9 cellular contexts compared by ENCODE assay signal in genomic region chr17:17972952-17973254, GRCh38. TPM values are rescaled to one million over a fixed set of nuclear protein-coding genes. Genes with fewer than 3 reads are reported as not detected.
A peak's percentile ranks its signal among the peaks of the same experiment; 100 is the strongest.
DNase-seq lines count a peak whose midpoint lies in the region; ATAC-seq and TF ChIP-seq lines count a peak whose summit lies in the region.
"Had no signal": no experiment of that assay in that cellular context is flagged by ENCODE, and none has a peak within 500 bp of the region (broad histone marks: within the 10 kb centered on the region; RNA-seq: fewer than 3 reads in every experiment).

No MANE protein-coding gene starts in this region.

- H3F3A ChIP-seq in GM23248 (ENCODE audit: insufficient read depth) (no peaks in the 10 kb centered on the region), smooth muscle cell (ENCODE audit: low read depth) (no peaks in the 10 kb centered on the region)

- H4K20me1 ChIP-seq in GM23248 (ENCODE audit: insufficient read depth) (no peaks in the 10 kb centered on the region), hepatocyte (ENCODE audit: insufficient read depth, poor library complexity, severe bottlenecking) (no peaks in the 10 kb centered on the region), smooth muscle cell (ENCODE audit: low read depth) (peaks cover 33% of the 10 kb centered on the region)

- 5 to 9% methylated on average over 13 of the region's 13 CpGs for WGBS in GM23248 (ENCODE audit: low coverage in 1 of 2, low lambda C conversion rate in 2 of 2, missing lambda C conversion rate in 2 of 2), 2 experiments
- 8% methylated on average over 13 of the region's 13 CpGs for WGBS in hepatocyte (ENCODE audit: low lambda C conversion rate, missing lambda C conversion rate)
- WGBS in smooth muscle cell (ENCODE audit: low lambda C conversion rate): 8% methylated on average over 13 of the region's 13 CpGs

- H3K4me1 ChIP-seq in GM23248 (ENCODE audit: insufficient read depth) (peaks cover 10% of the 10 kb centered on the region), hepatocyte (ENCODE audit: insufficient read depth) (peaks cover 14% of the 10 kb centered on the region), smooth muscle cell (ENCODE audit: low read depth) (peaks cover 11% of the 10 kb centered on the region)

- no peak overlapping the region; the same call in 1 of the 2 replicates for H3K27ac Mint-ChIP-seq in WTC11

- peak overlapping the region; percentile 86 for H3K4me3 ChIP-seq in GM23248
- peak overlapping the region; percentile 18 for H3K4me3 ChIP-seq in hepatocyte
- H3K4me3 ChIP-seq in smooth muscle cell: peak overlapping the region; percentile 72

- H3K4me2 ChIP-seq in GM23248 (ENCODE audit: unreplicated experiment) (peak overlapping the region; percentile 78), hepatocyte (peak overlapping the region; percentile 69), smooth muscle cell (peak overlapping the region; percentile 88)

- H3K9me2 ChIP-seq in GM23248 (ENCODE audit: insufficient read depth) (no peaks in the 10 kb centered on the region), hepatocyte (replicated peaks; ENCODE audit: insufficient read depth) (no peaks in the 10 kb centered on the region)

- H2AFZ ChIP-seq in GM23248: peak overlapping the region; percentile 87
- peak overlapping the region; percentile 21 for H2AFZ ChIP-seq in hepatocyte
- peak overlapping the region; percentile 78 for H2AFZ ChIP-seq in smooth muscle cell (ENCODE audit: low read depth)

- H3K27me3 ChIP-seq in GM23248 (replicated peaks; ENCODE audit: insufficient read depth): no peaks in the 10 kb centered on the region
- no peaks in the 10 kb centered on the region for H3K27me3 ChIP-seq in hepatocyte
- H3K27me3 ChIP-seq in smooth muscle cell (ENCODE audit: low read depth): no peaks in the 10 kb centered on the region

- H3K36me3 Mint-ChIP-seq in WTC11: no peaks in the 10 kb centered on the region

- DNase-seq in GM23248 (no peak), WTC11 (ENCODE audit: low spot score) (no peak), hepatocyte (ENCODE audit: low spot score) (no peak), smooth muscle cell (lab: John Stamatoyannopoulos, UW; ENCODE audit: unreplicated experiment) (no peak), COR-L47 (lab: John Stamatoyannopoulos, UW) (no peak), NCI-H748 treated with DMSO at 0.1 percent for 48 hours (lab: John Stamatoyannopoulos, UW) (no peak)

- peak overlapping the region; percentile 91 for H3K4me3 Mint-ChIP-seq in WTC11

- H3K79me2 ChIP-seq in GM23248 (ENCODE audit: insufficient read depth): peaks cover 43% of the 10 kb centered on the region
- peaks cover 39% of the 10 kb centered on the region for H3K79me2 ChIP-seq in hepatocyte
- H3K79me2 ChIP-seq in smooth muscle cell (ENCODE audit: low read depth): peaks cover 39% of the 10 kb centered on the region

- H3K27ac ChIP-seq in GM23248: peak overlapping the region; percentile 69
- H3K27ac ChIP-seq in hepatocyte: peak overlapping the region; percentile 2
- peak overlapping the region; percentile 93 for H3K27ac ChIP-seq in smooth muscle cell (ENCODE audit: low read depth)

- no peaks in the 10 kb centered on the region for H3K9me3 ChIP-seq in GM23248 (ENCODE audit: low read depth)
- no peaks in the 10 kb centered on the region for H3K9me3 ChIP-seq in hepatocyte (ENCODE audit: low read depth)
- no peaks in the 10 kb centered on the region for H3K9me3 ChIP-seq in smooth muscle cell (replicated peaks; ENCODE audit: low read depth)

- no peaks in the 10 kb centered on the region for H3K9me3 Mint-ChIP-seq in WTC11

- H3K27me3 Mint-ChIP-seq in WTC11 (ENCODE audit: low read depth): no peaks in the 10 kb centered on the region; the same call in 1 of the 2 replicates

- ATAC-seq in WTC11 (no peak), HG03175 (IDR thresholded peaks at IDR 0.05; ENCODE audit: unreplicated experiment) (no peak), GM18907 (IDR thresholded peaks at IDR 0.05; ENCODE audit: unreplicated experiment) (no peak)

- no peak for TF ChIP-seq CTCF in WTC11 (IDR thresholded peaks at IDR 0.05)
- no peak for TF ChIP-seq CTCF in hepatocyte (IDR thresholded peaks at IDR 0.05; ENCODE audit: poor library complexity)
- TF ChIP-seq CTCF in smooth muscle cell (IDR thresholded peaks at IDR 0.05; ENCODE audit: borderline replicate concordance, insufficient read depth, poor library complexity, severe bottlenecking): no peak

- in situ Hi-C loops in GM23248 (cut with MboI): no loop called here

- POLR2A ChIA-PET in WTC11 (lab: Charles Lee): interaction anchor here (1.4 kb wide), 1 partner anchor 11 kb away, joined by 4 read pairs; no protein-coding TSS in a partner anchor

- CTCF ChIA-PET in WTC11 (lab: Charles Lee): interaction anchor here (0.7 to 2.5 kb wide), 14 partner anchors 11 to 477 kb away, joined by 3 to 18 read pairs (median 5); partner anchors contain the start of gene RASD1

- H3K36me3 ChIP-seq in GM23248 (ENCODE audit: low read depth) (no peaks in the 10 kb centered on the region), hepatocyte (replicated peaks; ENCODE audit: insufficient read depth, low read depth) (no peaks in the 10 kb centered on the region), smooth muscle cell (ENCODE audit: low read depth) (no peaks in the 10 kb centered on the region)

- H3K9ac ChIP-seq in GM23248 (peak overlapping the region; percentile 83), smooth muscle cell (ENCODE audit: low read depth) (peak overlapping the region; percentile 91)

- 0 out of 2 replicates have a peak, but pooled peaks cover 6% of the 10 kb centered on the region for H3K4me1 Mint-ChIP-seq in WTC11

TF ChIP-seq in WTC11, 78 proteins besides CTCF, POLR2A, EP300 and RAD21 (continues in another document):
- no peak for TF ChIP-seq ZNF281 (CRISPR knock-in tag; IDR thresholded peaks at IDR 0.05)
- no peak for TF ChIP-seq ZNF219 (CRISPR knock-in tag; IDR thresholded peaks at IDR 0.05; ENCODE audit: borderline replicate concordance)
- TF ChIP-seq ZSCAN18 (CRISPR knock-in tag; IDR thresholded peaks at IDR 0.05): no peak
- no peak for TF ChIP-seq HMGXB4 (CRISPR knock-in tag; IDR thresholded peaks at IDR 0.05)
- TF ChIP-seq JUN (CRISPR knock-in tag; IDR thresholded peaks at IDR 0.05): no peak
- no peak for TF ChIP-seq ELF4 (CRISPR knock-in tag; IDR thresholded peaks at IDR 0.05; ENCODE audit: low read depth)
- no peak for TF ChIP-seq CREM (CRISPR knock-in tag; IDR thresholded peaks at IDR 0.05)
- no peak for TF ChIP-seq ZMAT4 (CRISPR knock-in tag; IDR thresholded peaks at IDR 0.05)

RNA-seq across cellular contexts. Expression of gene DRC3, which starts 0.2 kb away (rescaled TPM):
- total RNA-seq in GM23248 (2014; rRNA removed; shearing (Covaris generic)): 1.0 and 3.6 TPM in 2 replicates
- 2.2 and 3.2 TPM in 2 replicates for polyA plus RNA-seq in GM23248 (2016; fragmentation: Nextera tagmentation; extraction: Ambion mirVana)
- 0.34 to 0.48 TPM (median 0.42 TPM) in 3 replicates for total RNA-seq in WTC11 (2021)
- total RNA-seq in hepatocyte: 1.1 TPM in 2 replicates
- polyA plus RNA-seq in hepatocyte: 1.8 and 3.2 TPM in 2 replicates
- total RNA-seq in smooth muscle cell: 0.72 TPM in 1 of 2 replicates, not detected in the other
- polyA plus RNA-seq in smooth muscle cell: 0.83 and 2.4 TPM in 2 replicates
- total RNA-seq: T-helper 2 cell treated with Interferon-gamma antibody and Interleukin-4, amounts not matched to agents 100 ng/mL and 5 ng/mL, for 36 hours had no signal

RNA-seq across cellular contexts. Expression of gene TOM1L2, which starts 0.7 kb away (rescaled TPM):
- 31.0 and 50.2 TPM in 2 replicates for total RNA-seq in GM23248 (2014; rRNA removed; shearing (Covaris generic))
- polyA plus RNA-seq in GM23248 (2016; fragmentation: Nextera tagmentation; extraction: Ambion mirVana) (25.5 and 27.3 TPM in 2 replicates), hepatocyte (21.5 and 41.1 TPM in 2 replicates), smooth muscle cell (20.3 and 37.9 TPM in 2 replicates)
- total RNA-seq in WTC11 (2021) (5.2 to 6.7 TPM (median 6.4 TPM) in 3 replicates), hepatocyte (27.5 and 29.6 TPM in 2 replicates), smooth muscle cell (27.0 and 27.3 TPM in 2 replicates)

Comparison
In these comparisons a context has a peak if more than half of its experiments do, and no peak if none do; other contexts are left out.
1. H2AFZ ChIP-seq: peak in every context shown above with its lines; median percentile 87 in GM23248; 78 in smooth muscle cell; 21 in hepatocyte.
2. H3K27ac ChIP-seq: peak in every context shown above with its lines; median percentile 93 in smooth muscle cell; 69 in GM23248; 2 in hepatocyte.
3. H3K4me3 ChIP-seq: peak in every context shown above with its lines; median percentile 86 in GM23248; 72 in smooth muscle cell; 18 in hepatocyte.